ENCODE assay signal across 19 cellular contexts in the genomic region with DNA sequence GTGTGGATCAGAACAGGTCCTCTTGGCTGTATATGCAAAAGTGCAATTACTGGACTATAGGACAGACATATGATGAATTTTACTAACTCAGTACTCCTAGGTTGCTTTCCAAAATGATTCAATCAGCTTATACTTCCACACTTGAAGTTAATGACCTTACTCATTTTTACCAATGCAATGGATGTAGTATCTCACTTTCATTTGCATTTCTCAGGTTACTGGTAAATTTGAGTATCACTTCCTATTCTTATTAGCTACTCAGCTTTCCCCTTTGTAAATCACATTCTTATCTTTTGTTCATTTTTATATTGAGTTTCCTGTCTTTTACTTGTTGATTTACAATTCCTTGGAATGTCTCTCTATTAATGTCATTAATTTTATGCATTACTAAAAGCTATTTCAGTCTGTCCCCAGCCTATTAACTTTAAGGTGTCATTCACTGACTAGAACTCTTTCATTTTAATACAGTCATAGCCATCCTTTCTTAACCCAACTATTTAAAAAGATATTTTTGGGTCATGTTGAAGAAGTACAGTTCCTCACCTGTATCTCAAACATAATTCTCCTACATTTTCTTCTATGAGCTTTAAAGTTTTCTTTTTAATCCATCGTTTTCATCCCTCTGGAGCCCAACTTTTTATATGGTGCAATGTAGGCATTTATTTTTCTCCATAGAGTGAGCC.
A peak's percentile ranks its signal among the peaks of the same experiment; 100 is the strongest.
DNase-seq lines count a peak whose midpoint lies in the region; ATAC-seq and TF ChIP-seq lines count a peak whose summit lies in the region.
"Had no signal": no experiment of that assay in that cellular context is flagged by ENCODE, and none has a peak within 500 bp of the region (broad histone marks: within the 10 kb centered on the region; RNA-seq: fewer than 3 reads in every experiment).

No MANE protein-coding gene starts in this region.

- no peaks in the 10 kb centered on the region for H3K36me3 Mint-ChIP-seq in natural killer cell
- H3K36me3 Mint-ChIP-seq: activated CD4-positive, alpha-beta memory T cell treated with anti-CD3 and anti-CD28 coated beads for 36 hours; activated naive CD4-positive, alpha-beta T cell treated with anti-CD3 and anti-CD28 coated beads, Interleukin-2, amount 10 ng/mL, durations not matched to agents 7 days and 5 days had no signal

- H3K4me1 Mint-ChIP-seq in natural killer cell: no peaks in the 10 kb centered on the region
- H3K4me1 Mint-ChIP-seq: activated naive CD4-positive, alpha-beta T cell treated with anti-CD3 and anti-CD28 coated beads, Interleukin-2, amount 10 ng/mL, durations not matched to agents 7 days and 5 days; neural crest cell had no signal

- peak; percentile 97 for ATAC-seq in GM18870 (IDR thresholded peaks at IDR 0.05; ENCODE audit: unreplicated experiment)
- ATAC-seq in GM21528 (IDR thresholded peaks at IDR 0.05; ENCODE audit: low FRiP score, unreplicated experiment): peak; percentile 80
- ATAC-seq in HG03025 (IDR thresholded peaks at IDR 0.05; ENCODE audit: low FRiP score, unreplicated experiment): peak; percentile 85
- ATAC-seq in HG03565 (IDR thresholded peaks at IDR 0.05; ENCODE audit: unreplicated experiment): peak; percentile 87
- no peak for ATAC-seq in natural killer cell
- ATAC-seq in foreskin keratinocyte: no peak
- ATAC-seq: lower lobe of right lung, sciatic nerve had no signal

- H3K27me3 ChIP-seq in foreskin keratinocyte: peaks cover 16% of the 10 kb centered on the region

- H3K4me3 Mint-ChIP-seq in natural killer cell: no peak overlapping the region
- H3K4me3 Mint-ChIP-seq: activated CD4-positive, alpha-beta memory T cell treated with anti-CD3 and anti-CD28 coated beads for 36 hours; activated naive CD4-positive, alpha-beta T cell treated with anti-CD3 and anti-CD28 coated beads, Interleukin-2, amount 10 ng/mL, durations not matched to agents 7 days and 5 days; neural crest cell had no signal

- H3K9me3 Mint-ChIP-seq in natural killer cell: no peaks in the 10 kb centered on the region
- H3K9me3 Mint-ChIP-seq: activated CD4-positive, alpha-beta memory T cell treated with anti-CD3 and anti-CD28 coated beads for 36 hours; activated naive CD4-positive, alpha-beta T cell treated with anti-CD3 and anti-CD28 coated beads, Interleukin-2, amount 10 ng/mL, durations not matched to agents 7 days and 5 days; neural crest cell had no signal

- H3K4me3 ChIP-seq in coronary artery: no peak overlapping the region
- H3K4me3 ChIP-seq: lower lobe of right lung had no signal

- intact Hi-C loops in natural killer cell (cut with micrococcal nuclease): no loop called here

- H3K27ac Mint-ChIP-seq in natural killer cell: no peak overlapping the region
- H3K27ac Mint-ChIP-seq: activated CD4-positive, alpha-beta memory T cell treated with anti-CD3 and anti-CD28 coated beads for 36 hours; activated naive CD4-positive, alpha-beta T cell treated with anti-CD3 and anti-CD28 coated beads, Interleukin-2, amount 10 ng/mL, durations not matched to agents 7 days and 5 days had no signal

- no peaks in the 10 kb centered on the region for H3K4me1 ChIP-seq in foreskin keratinocyte
- H3K4me1 ChIP-seq: lower lobe of right lung had no signal

- TF ChIP-seq CTCF in natural killer cell (IDR thresholded peaks at IDR 0.05) (no peak), coronary artery (IDR thresholded peaks at IDR 0.05) (no peak), foreskin keratinocyte (conservative IDR thresholded peaks at IDR 0.05) (no peak)

- DNase-seq in natural killer cell: no peak
- DNase-seq in coronary artery (ENCODE audit: low spot score): no peak
- DNase-seq in epidermal melanocyte (ENCODE audit: insufficient read length, low spot score): no peak
- DNase-seq in foreskin keratinocyte: no peak
- DNase-seq: activated CD4-positive, alpha-beta memory T cell treated with anti-CD3 and anti-CD28 coated beads for 36 hours; activated naive CD4-positive, alpha-beta T cell treated with anti-CD3 and anti-CD28 coated beads, Interleukin-2, amount 10 ng/mL, durations not matched to agents 7 days and 5 days; caudate nucleus; EL; lower lobe of right lung; NCI-H1048; NCI-H446 treated with DMSO at 0.1 percent for 48 hours had no signal

- no peaks in the 10 kb centered on the region for H3K27me3 Mint-ChIP-seq in natural killer cell (ENCODE audit: low read depth in 2 of 2)
- H3K27me3 Mint-ChIP-seq: activated naive CD4-positive, alpha-beta T cell treated with anti-CD3 and anti-CD28 coated beads, Interleukin-2, amount 10 ng/mL, durations not matched to agents 7 days and 5 days had no signal

- H3K27ac ChIP-seq in coronary artery: no peak overlapping the region
- no peak overlapping the region for H3K27ac ChIP-seq in foreskin keratinocyte
- H3K27ac ChIP-seq: C4-2B, epithelial cell of prostate, lower lobe of right lung had no signal

Comparison
In these comparisons a context has a peak if more than half of its experiments do, and no peak if none do; other contexts are left out.
1. ATAC-seq: peak in GM18870 (single experiment), GM21528 (single experiment), HG03025 (single experiment) and HG03565 (single experiment); none in natural killer cell (0 of 3) and foreskin keratinocyte (single experiment).